In genomic region chr13:110525328-110526319, GRCh38 we compare ENCODE assay signal across 10 cellular contexts. TPM values are rescaled to one million over a fixed set of nuclear protein-coding genes. Genes with fewer than 3 reads are reported as not detected.
DNase-seq lines count a peak whose midpoint lies in the region; ATAC-seq and TF ChIP-seq lines count a peak whose summit lies in the region.
"Had no signal": no experiment of that assay in that cellular context is flagged by ENCODE, and none has a peak within 500 bp of the region (broad histone marks: within the 10 kb centered on the region; RNA-seq: fewer than 3 reads in every experiment).

No MANE protein-coding gene starts in this region.

- H3K27me3 Mint-ChIP-seq in activated naive CD8-positive, alpha-beta T cell treated with anti-CD3 and anti-CD28 coated beads, Interleukin-2, amount 50 U/mL, for 24 hours: peaks cover 2% of the 10 kb centered on the region
- peaks cover 19% of the 10 kb centered on the region for H3K27me3 Mint-ChIP-seq in stimulated activated naive CD8-positive, alpha-beta T cell treated with anti-CD3 and anti-CD28 coated beads, Interleukin-15, amount 100 ng/mL, for 72 hours
- no peaks in the 10 kb centered on the region for H3K27me3 Mint-ChIP-seq in natural killer cell treated with Interleukin-12 subunit alpha and Interleukin-12 subunit beta and Interleukin-15 and Interleukin-18, amount 100 ng/mL, for 72 hours

- H3K9me3 Mint-ChIP-seq in activated naive CD8-positive, alpha-beta T cell treated with anti-CD3 and anti-CD28 coated beads, Interleukin-2, amount 50 U/mL, for 24 hours: no peaks in the 10 kb centered on the region
- H3K9me3 Mint-ChIP-seq in stimulated activated naive CD8-positive, alpha-beta T cell treated with anti-CD3 and anti-CD28 coated beads, Interleukin-15, amount 100 ng/mL, for 72 hours: no peaks in the 10 kb centered on the region
- H3K9me3 Mint-ChIP-seq in natural killer cell treated with Interleukin-12 subunit alpha and Interleukin-12 subunit beta and Interleukin-15 and Interleukin-18, amount 100 ng/mL, for 72 hours: no peaks in the 10 kb centered on the region
- H3K9me3 Mint-ChIP-seq: brain had no signal

- no peaks in the 10 kb centered on the region for H3K36me3 Mint-ChIP-seq in activated naive CD8-positive, alpha-beta T cell treated with anti-CD3 and anti-CD28 coated beads, Interleukin-2, amount 50 U/mL, for 24 hours (ENCODE audit: low read depth)
- H3K36me3 Mint-ChIP-seq in natural killer cell treated with Interleukin-12 subunit alpha and Interleukin-12 subunit beta and Interleukin-15 and Interleukin-18, amount 100 ng/mL, for 72 hours: no peaks in the 10 kb centered on the region
- H3K36me3 Mint-ChIP-seq: brain had no signal

- DNase-seq in activated naive CD8-positive, alpha-beta T cell treated with anti-CD3 and anti-CD28 coated beads, Interleukin-2, amount 50 U/mL, for 24 hours: peak; percentile 22
- peak; percentile 25 to 34 for DNase-seq in stimulated activated naive CD8-positive, alpha-beta T cell treated with anti-CD3 and anti-CD28 coated beads, Interleukin-15, amount 100 ng/mL, for 72 hours
- DNase-seq in cerebellar nuclear complex (lab: John Stamatoyannopoulos, UW) (no peak), ecto neural progenitor cell (ENCODE audit: low spot score) (no peak)
- DNase-seq in natural killer cell treated with Interleukin-12 subunit alpha and Interleukin-12 subunit beta and Interleukin-15 and Interleukin-18, amount 100 ng/mL, for 72 hours (ENCODE audit: low spot score): no peak

- H3K4me1 Mint-ChIP-seq in activated naive CD8-positive, alpha-beta T cell treated with anti-CD3 and anti-CD28 coated beads, Interleukin-2, amount 50 U/mL, for 24 hours: peaks cover 27% of the 10 kb centered on the region
- peaks cover 35% of the 10 kb centered on the region for H3K4me1 Mint-ChIP-seq in stimulated activated naive CD8-positive, alpha-beta T cell treated with anti-CD3 and anti-CD28 coated beads, Interleukin-15, amount 100 ng/mL, for 72 hours
- peaks cover 0 to 7% of the 10 kb centered on the region in 2 donors for H3K4me1 Mint-ChIP-seq in natural killer cell treated with Interleukin-12 subunit alpha and Interleukin-12 subunit beta and Interleukin-15 and Interleukin-18, amount 100 ng/mL, for 72 hours (ENCODE audit: low read depth in 2 of 2)

- no peak overlapping the region for H3K4me3 ChIP-seq in GM12875 (ENCODE audit: low read depth, low read length)
- H3K4me3 ChIP-seq: skin epidermis had no signal

- TF ChIP-seq CTCF in GM12875 (IDR thresholded peaks at IDR 0.05; ENCODE audit: borderline replicate concordance, insufficient read depth, low read depth, low read length): peak; percentile 16; the same call in 1 of the 2 replicates

- ATAC-seq in GM21515 (IDR thresholded peaks at IDR 0.05; ENCODE audit: unreplicated experiment): peak; percentile 78
- ATAC-seq in HG03571 (IDR thresholded peaks at IDR 0.05; ENCODE audit: unreplicated experiment): peak; percentile 77
- peak; percentile 56 for ATAC-seq in activated naive CD8-positive, alpha-beta T cell treated with anti-CD3 and anti-CD28 coated beads, Interleukin-2, amount 50 U/mL, for 24 hours
- ATAC-seq in stimulated activated naive CD8-positive, alpha-beta T cell treated with anti-CD3 and anti-CD28 coated beads, Interleukin-15, amount 100 ng/mL, for 72 hours: peak; percentile 74
- no peak for ATAC-seq in natural killer cell treated with Interleukin-12 subunit alpha and Interleukin-12 subunit beta and Interleukin-15 and Interleukin-18, amount 100 ng/mL, for 72 hours

- no peak overlapping the region for H3K4me3 Mint-ChIP-seq in activated naive CD8-positive, alpha-beta T cell treated with anti-CD3 and anti-CD28 coated beads, Interleukin-2, amount 50 U/mL, for 24 hours
- peak overlapping the region in 1 of 2 donors; percentile 68 for H3K4me3 Mint-ChIP-seq in stimulated activated naive CD8-positive, alpha-beta T cell treated with anti-CD3 and anti-CD28 coated beads, Interleukin-15, amount 100 ng/mL, for 72 hours
- no peak overlapping the region for H3K4me3 Mint-ChIP-seq in natural killer cell treated with Interleukin-12 subunit alpha and Interleukin-12 subunit beta and Interleukin-15 and Interleukin-18, amount 100 ng/mL, for 72 hours
- H3K4me3 Mint-ChIP-seq: brain had no signal

- no peak overlapping the region for H3K27ac Mint-ChIP-seq in activated naive CD8-positive, alpha-beta T cell treated with anti-CD3 and anti-CD28 coated beads, Interleukin-2, amount 50 U/mL, for 24 hours
- H3K27ac Mint-ChIP-seq in stimulated activated naive CD8-positive, alpha-beta T cell treated with anti-CD3 and anti-CD28 coated beads, Interleukin-15, amount 100 ng/mL, for 72 hours: peak overlapping the region in 1 of 2 donors; percentile 91
- H3K27ac Mint-ChIP-seq in natural killer cell treated with Interleukin-12 subunit alpha and Interleukin-12 subunit beta and Interleukin-15 and Interleukin-18, amount 100 ng/mL, for 72 hours: no peak overlapping the region
- H3K27ac Mint-ChIP-seq: brain had no signal

RNA-seq across cellular contexts. Expression of gene RAB20, which starts 35.9 kb away (rescaled TPM):
- total RNA-seq in natural killer cell treated with Interleukin-12 subunit alpha and Interleukin-12 subunit beta and Interleukin-15 and Interleukin-18, amount 100 ng/mL, for 72 hours: 1 to 10 TPM in 1 of 2 donors, under 1 TPM in 1; 0.47 to 3.1 TPM

Comparison
In these comparisons a context has a peak if more than half of its experiments do, and no peak if none do; other contexts are left out.
1. ATAC-seq: peak in GM21515 (single experiment), HG03571 (single experiment), activated naive CD8-positive, alpha-beta T cell treated with anti-CD3 and anti-CD28 coated beads, Interleukin-2, amount 50 U/mL, for 24 hours (single experiment) and stimulated activated naive CD8-positive, alpha-beta T cell treated with anti-CD3 and anti-CD28 coated beads, Interleukin-15, amount 100 ng/mL, for 72 hours (single experiment); none in natural killer cell treated with Interleukin-12 subunit alpha and Interleukin-12 subunit beta and Interleukin-15 and Interleukin-18, amount 100 ng/mL, for 72 hours (0 of 2).
2. DNase-seq: peak in activated naive CD8-positive, alpha-beta T cell treated with anti-CD3 and anti-CD28 coated beads, Interleukin-2, amount 50 U/mL, for 24 hours (single experiment) and stimulated activated naive CD8-positive, alpha-beta T cell treated with anti-CD3 and anti-CD28 coated beads, Interleukin-15, amount 100 ng/mL, for 72 hours (2 of 2); none in cerebellar nuclear complex (0 of 2), ecto neural progenitor cell (single experiment) and natural killer cell treated with Interleukin-12 subunit alpha and Interleukin-12 subunit beta and Interleukin-15 and Interleukin-18, amount 100 ng/mL, for 72 hours (single experiment).